Comparison of ENCODE assay signal across 10 cellular contexts in genomic region chr5:102231693-102232619, GRCh38.
A peak's percentile ranks its signal among the peaks of the same experiment; 100 is the strongest.
DNase-seq lines count a peak whose midpoint lies in the region; ATAC-seq and TF ChIP-seq lines count a peak whose summit lies in the region.
"Had no signal": no experiment of that assay in that cellular context is flagged by ENCODE, and none has a peak within 500 bp of the region (broad histone marks: within the 10 kb centered on the region; RNA-seq: fewer than 3 reads in every experiment).

No MANE protein-coding gene starts in this region.

- no peak overlapping the region for H3K27ac Mint-ChIP-seq in activated T-helper 17 cell treated with anti-CD3 and anti-CD28 coated beads, Interleukin-2, amount 50 U/mL, for 72 hours

- H3K4me3 Mint-ChIP-seq in activated T-helper 17 cell treated with anti-CD3 and anti-CD28 coated beads, Interleukin-2, amount 50 U/mL, for 72 hours, result no peak overlapping the region

- ATAC-seq in GM18505 (IDR thresholded peaks at IDR 0.05; ENCODE audit: unreplicated experiment), result peak; percentile 92
- ATAC-seq in GM19463 (IDR thresholded peaks at IDR 0.05; ENCODE audit: unreplicated experiment), result peak; percentile 87
- peak; percentile 84 for ATAC-seq in HG03039 (IDR thresholded peaks at IDR 0.05; ENCODE audit: unreplicated experiment)
- peak; percentile 61 for ATAC-seq in activated T-helper 17 cell treated with anti-CD3 and anti-CD28 coated beads, Interleukin-2, amount 50 U/mL, for 72 hours (replicated peaks)

- DNase-seq in DMS79 treated with DMSO at 0.1 percent for 48 hours (lab: John Stamatoyannopoulos, UW) (no peak), DMS79 (lab: John Stamatoyannopoulos, UW) (no peak), AG08396 (ENCODE audit: low spot score) (no peak)
- DNase-seq in stimulated activated CD4-positive, alpha-beta T cell treated with anti-CD3 and anti-CD28 coated beads, Interleukin-15, amount 100 ng/mL, for 24 hours, result no peak
- DNase-seq: activated CD4-positive, alpha-beta T cell treated with anti-CD3 and anti-CD28 coated beads, Interleukin-2, amount 50 U/mL, for 48 hours; GM23248 had no signal

- H3K4me1 Mint-ChIP-seq in activated T-helper 17 cell treated with anti-CD3 and anti-CD28 coated beads, Interleukin-2, amount 50 U/mL, for 72 hours, result peaks cover 4% of the 10 kb centered on the region

- no peaks in the 10 kb centered on the region for H3K27me3 Mint-ChIP-seq in activated T-helper 17 cell treated with anti-CD3 and anti-CD28 coated beads, Interleukin-2, amount 50 U/mL, for 72 hours

- no peak for TF ChIP-seq POLR2A in GM18505 (IDR thresholded peaks at IDR 0.05; ENCODE audit: borderline replicate concordance, extremely low read depth, insufficient read depth, insufficient read length)

- no peaks in the 10 kb centered on the region for H3K9me3 Mint-ChIP-seq in activated T-helper 17 cell treated with anti-CD3 and anti-CD28 coated beads, Interleukin-2, amount 50 U/mL, for 72 hours

- no peaks in the 10 kb centered on the region for H3K36me3 Mint-ChIP-seq in activated T-helper 17 cell treated with anti-CD3 and anti-CD28 coated beads, Interleukin-2, amount 50 U/mL, for 72 hours (ENCODE audit: low read depth)
